ENCODE assay signal across 18 cellular contexts in the genomic region with DNA sequence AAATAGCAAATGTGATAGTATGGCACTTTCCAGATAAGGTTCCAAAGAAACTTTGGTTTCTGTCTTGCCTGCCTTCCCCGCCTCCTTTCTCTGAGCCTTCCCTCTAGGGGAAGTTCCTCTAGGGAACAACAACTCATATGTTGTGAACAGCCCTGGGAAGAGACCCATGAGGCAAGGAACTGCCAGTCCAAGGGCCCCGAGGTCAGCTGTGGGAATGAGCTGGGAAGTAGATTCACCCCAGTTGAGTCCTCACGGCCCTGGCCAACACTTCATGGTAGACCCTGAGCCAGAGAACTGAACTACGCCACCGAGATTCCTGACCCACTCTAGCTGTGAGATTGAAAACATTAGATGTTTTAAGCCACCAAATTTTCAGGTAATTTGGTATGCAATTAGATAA.
DNase-seq lines count a peak whose midpoint lies in the region; ATAC-seq, FAIRE-seq and TF ChIP-seq lines count a peak whose summit lies in the region.
"Had no signal": no experiment of that assay in that cellular context is flagged by ENCODE, and none has a peak within 500 bp of the region (broad histone marks: within the 10 kb centered on the region; RNA-seq: fewer than 3 reads in every experiment).

No MANE protein-coding gene starts in this region.

- H3K4me2 ChIP-seq in astrocyte (ENCODE audit: low read length) = no peak overlapping the region

- H3K27ac ChIP-seq in left ventricle myocardium inferior (replicated peaks) (peak overlapping the region; percentile 72), astrocyte (ENCODE audit: low read depth, low read length) (no peak overlapping the region), vagina (peak overlapping the region; percentile 44), thyroid gland (no peak overlapping the region)
- H3K27ac ChIP-seq: GM23248 had no signal

- no peak overlapping the region for H3K9ac ChIP-seq in astrocyte (ENCODE audit: low read length)
- H3K9ac ChIP-seq: GM23248 had no signal

- H3K4me1 ChIP-seq in left ventricle myocardium inferior (peaks cover 51% of the 10 kb centered on the region), astrocyte (ENCODE audit: insufficient read depth, low read length) (peaks cover 14% of the 10 kb centered on the region), vagina (peaks cover 15% of the 10 kb centered on the region), thyroid gland (no peaks in the 10 kb centered on the region)

- H3K4me3 Mint-ChIP-seq in astrocyte (ENCODE audit: unreplicated experiment) = no peak overlapping the region
- H3K4me3 Mint-ChIP-seq: CD4-positive, alpha-beta memory T cell had no signal

- H3K36me3 Mint-ChIP-seq in astrocyte (ENCODE audit: low read depth, unreplicated experiment) = no peaks in the 10 kb centered on the region
- H3K36me3 Mint-ChIP-seq: CD4-positive, alpha-beta memory T cell had no signal

- no peak for TF ChIP-seq CTCF in left ventricle myocardium inferior (IDR thresholded peaks at IDR 0.05; ENCODE audit: borderline replicate concordance)
- no peak for TF ChIP-seq CTCF in astrocyte (IDR thresholded peaks at IDR 0.05; ENCODE audit: insufficient read depth, low read depth, low read length)
- no peak for TF ChIP-seq CTCF in vagina (IDR thresholded peaks at IDR 0.05)
- no peak for TF ChIP-seq CTCF in thyroid gland (IDR thresholded peaks at IDR 0.05)

- H3K27me3 ChIP-seq in left ventricle myocardium inferior (ENCODE audit: low read depth) (no peaks in the 10 kb centered on the region), astrocyte (ENCODE audit: insufficient read depth, low read length) (no peaks in the 10 kb centered on the region), vagina (no peaks in the 10 kb centered on the region), thyroid gland (no peaks in the 10 kb centered on the region)

- DNase-seq in left ventricle myocardium inferior (no peak), Right ventricle myocardium inferior (ENCODE audit: missing footprints) (no peak), astrocyte (ENCODE audit: low read depth) (no peak), vagina (ENCODE audit: extremely low spot score in 2 of 2) (no peak), thyroid gland (no peak), midbrain (lab: John Stamatoyannopoulos, UW) (no peak)
- DNase-seq: C1 segment of cervical spinal cord; Calu3; CD4-positive, alpha-beta memory T cell; COR-L47; DMS53; DMS79 treated with DMSO at 0.1 percent for 48 hours; GF-D8; GM23248; H7; HCEC 1CT had no signal

- no peaks in the 10 kb centered on the region for H3K9me3 Mint-ChIP-seq in astrocyte (ENCODE audit: unreplicated experiment)

- H4K20me1 ChIP-seq in astrocyte (ENCODE audit: insufficient read depth, low read length) = no peaks in the 10 kb centered on the region

- peaks cover 24% of the 10 kb centered on the region for H3K4me1 Mint-ChIP-seq in astrocyte (ENCODE audit: low read depth, unreplicated experiment)
- H3K4me1 Mint-ChIP-seq: CD4-positive, alpha-beta memory T cell had no signal

- H3K9me3 ChIP-seq in left ventricle myocardium inferior (replicated peaks) (no peaks in the 10 kb centered on the region), astrocyte (ENCODE audit: insufficient read depth, low read depth, low read length) (no peaks in the 10 kb centered on the region), vagina (no peaks in the 10 kb centered on the region), thyroid gland (no peaks in the 10 kb centered on the region)

- peaks cover 2% of the 10 kb centered on the region for H3K27me3 Mint-ChIP-seq in astrocyte (ENCODE audit: low read depth, unreplicated experiment)

- no peak overlapping the region for H3K4me3 ChIP-seq in left ventricle myocardium inferior
- no peak overlapping the region for H3K4me3 ChIP-seq in astrocyte (ENCODE audit: insufficient read depth, low read depth, low read length)
- H3K4me3 ChIP-seq in vagina = no peak overlapping the region
- H3K4me3 ChIP-seq in thyroid gland (replicated peaks in 1 of 3) = no peak overlapping the region
- H3K4me3 ChIP-seq: GM23248 had no signal

- intact Hi-C loops in left ventricle myocardium inferior (cut with micrococcal nuclease) (loop anchor here (10.0 kb wide), 1 partner anchor 1461 kb away; no protein-coding TSS in a partner anchor), Right ventricle myocardium inferior (cut with DNase I) (loop anchor here (5.0 to 10.0 kb wide), 2 partner anchors 109 to 221 kb away; no protein-coding TSS in a partner anchor), vagina (cut with DNase I) (no loop called here), thyroid gland (cut with DNase I) (no loop called here)

- H3K79me2 ChIP-seq in astrocyte (ENCODE audit: insufficient read depth, low read length) = no peaks in the 10 kb centered on the region

- H3K36me3 ChIP-seq in left ventricle myocardium inferior (no peaks in the 10 kb centered on the region), astrocyte (ENCODE audit: insufficient read depth, low read length) (no peaks in the 10 kb centered on the region), vagina (no peaks in the 10 kb centered on the region), thyroid gland (no peaks in the 10 kb centered on the region)

- H2AFZ ChIP-seq in astrocyte (ENCODE audit: low read depth, low read length) = no peak overlapping the region
- H2AFZ ChIP-seq: GM23248 had no signal

- FAIRE-seq in astrocyte (lab: Jason Lieb, UNC) = peak; percentile 23
- FAIRE-seq: GM12892, H1 had no signal

- TF ChIP-seq POLR2A in vagina (IDR thresholded peaks at IDR 0.05) = no peak
- no peak for TF ChIP-seq POLR2A in thyroid gland (IDR thresholded peaks at IDR 0.05)

- 90% methylated on average over 5 of the region's 5 CpGs for WGBS in thyroid gland, 2 donors

- ATAC-seq in Right ventricle myocardium inferior = no peak

- H3K27ac Mint-ChIP-seq in astrocyte (ENCODE audit: unreplicated experiment) = no peak overlapping the region
- H3K27ac Mint-ChIP-seq: CD4-positive, alpha-beta memory T cell had no signal

Comparison
In these comparisons a context has a peak if more than half of its experiments do, and no peak if none do; other contexts are left out.
1. H3K27ac ChIP-seq: peak in left ventricle myocardium inferior (single experiment) and vagina (single experiment); none in astrocyte (single experiment) and thyroid gland (0 of 3).
2. intact Hi-C loops: an anchor here in left ventricle myocardium inferior (10.0 kb wide) and Right ventricle myocardium inferior (5.0 to 10.0 kb wide); none called in vagina and thyroid gland.